Comparison of ENCODE assay signal across 18 cellular contexts in genomic region chr20:23163562-23163961, GRCh38.
DNase-seq lines count a peak whose midpoint lies in the region; ATAC-seq and TF ChIP-seq lines count a peak whose summit lies in the region.
"Had no signal": no experiment of that assay in that cellular context is flagged by ENCODE, and none has a peak within 500 bp of the region (broad histone marks: within the 10 kb centered on the region; RNA-seq: fewer than 3 reads in every experiment).

No MANE protein-coding gene starts in this region.

- H3K27me3 ChIP-seq in colonic mucosa = no peaks in the 10 kb centered on the region
- no peaks in the 10 kb centered on the region for H3K27me3 ChIP-seq in mesenchymal stem cell (ENCODE audit: control insufficient read depth in 1 of 2, insufficient read depth in 1 of 2, low read length in 2 of 2)
- H3K27me3 ChIP-seq in brain microvascular endothelial cell (replicated peaks) = no peaks in the 10 kb centered on the region

- H2BK12ac ChIP-seq in mesenchymal stem cell (ENCODE audit: low read length in 2 of 2) = no peak overlapping the region

- no peak overlapping the region for H2AFZ ChIP-seq in mesenchymal stem cell (ENCODE audit: low read depth, low read length)

- intact Hi-C loops in colonic mucosa (cut with DNase I) = no loop called here

- in situ Hi-C loops in brain microvascular endothelial cell (cut with HindIII; ENCODE audit: low pct_ligation_motif_present, low sequenced_read_pairs) = no loop called here

- peaks cover 22% of the 10 kb centered on the region for H3K4me1 Mint-ChIP-seq in activated naive CD4-positive, alpha-beta T cell treated with anti-CD3 and anti-CD28 coated beads, Interleukin-2, amount 10 ng/mL, durations not matched to agents 7 days and 5 days

- H4K8ac ChIP-seq in mesenchymal stem cell (ENCODE audit: low read length) = no peak overlapping the region

- H3K27ac Mint-ChIP-seq in activated naive CD4-positive, alpha-beta T cell treated with anti-CD3 and anti-CD28 coated beads, Interleukin-2, amount 10 ng/mL, durations not matched to agents 7 days and 5 days = no peak overlapping the region
- H3K27ac Mint-ChIP-seq in activated naive CD4-positive, alpha-beta T cell treated with anti-CD3 and anti-CD28 coated beads, Interleukin-2, amount 50 U/mL, for 72 hours = no peak overlapping the region

- H3K9me3 ChIP-seq in colonic mucosa (no peaks in the 10 kb centered on the region), mesenchymal stem cell (ENCODE audit: control insufficient read depth, low read length) (no peaks in the 10 kb centered on the region)

- H3K4me1 ChIP-seq in colonic mucosa = peaks cover 24% of the 10 kb centered on the region
- peaks cover 17% of the 10 kb centered on the region for H3K4me1 ChIP-seq in mesenchymal stem cell (ENCODE audit: control insufficient read depth, insufficient read depth, low read depth, low read length)

- TF ChIP-seq CTCF in colonic mucosa (IDR thresholded peaks at IDR 0.05) (no peak), brain microvascular endothelial cell (IDR thresholded peaks at IDR 0.05; ENCODE audit: low read depth, low read length, missing control alignments) (no peak)

- H3K79me1 ChIP-seq in mesenchymal stem cell (replicated peaks; ENCODE audit: low read length, poor library complexity, severe bottlenecking) = no peaks in the 10 kb centered on the region

- H3K27ac ChIP-seq in colonic mucosa = no peak overlapping the region
- H3K27ac ChIP-seq in mesenchymal stem cell (ENCODE audit: low read length, poor library complexity, severe bottlenecking) = no peak overlapping the region
- no peak overlapping the region for H3K27ac ChIP-seq in brain microvascular endothelial cell

- no peak overlapping the region for H3K23ac ChIP-seq in mesenchymal stem cell (ENCODE audit: low read length in 2 of 2)

- CTCF ChIA-PET in activated naive CD4-positive, alpha-beta T cell treated with anti-CD3 and anti-CD28 coated beads, Interleukin-2, amount 10 ng/mL, durations not matched to agents 7 days and 5 days (lab: Charles Lee) = no interaction called here

- no peak for ATAC-seq in activated naive CD4-positive, alpha-beta T cell treated with anti-CD3 and anti-CD28 coated beads, Interleukin-2, amount 50 U/mL, for 72 hours
- ATAC-seq in GM21390 (IDR thresholded peaks at IDR 0.05; ENCODE audit: unreplicated experiment) = no peak
- ATAC-seq: HCT116, PC-3 had no signal

- H3K9ac ChIP-seq in colonic mucosa (ENCODE audit: low read depth in 2 of 2, low read length in 2 of 2) (peak overlapping the region in 1 of 2 donors; percentile 51), mesenchymal stem cell (ENCODE audit: low read length) (no peak overlapping the region)

- H3K27me3 Mint-ChIP-seq in activated naive CD4-positive, alpha-beta T cell treated with anti-CD3 and anti-CD28 coated beads, Interleukin-2, amount 10 ng/mL, durations not matched to agents 7 days and 5 days = peaks cover 11% of the 10 kb centered on the region

- H3K18ac ChIP-seq in mesenchymal stem cell (ENCODE audit: low read depth in 1 of 2, low read length in 2 of 2) = no peak overlapping the region

- H3K36me3 ChIP-seq in colonic mucosa = no peaks in the 10 kb centered on the region
- no peaks in the 10 kb centered on the region for H3K36me3 ChIP-seq in mesenchymal stem cell (ENCODE audit: control insufficient read depth in 1 of 2, insufficient read depth in 2 of 2, low read depth in 1 of 2, low read length in 2 of 2)
- no peaks in the 10 kb centered on the region for H3K36me3 ChIP-seq in brain microvascular endothelial cell (replicated peaks)

- H3K4me2 ChIP-seq in mesenchymal stem cell (ENCODE audit: low read length, poor library complexity, severe bottlenecking) = no peak overlapping the region

- H2BK15ac ChIP-seq in mesenchymal stem cell (ENCODE audit: low read depth, poor library complexity, severe bottlenecking) = no peak overlapping the region

- WGBS in mesenchymal stem cell = 98% methylated on average over 6 of the region's 6 CpGs

- peak; percentile 13 for DNase-seq in activated naive CD4-positive, alpha-beta T cell treated with anti-CD3 and anti-CD28 coated beads, Interleukin-2, amount 10 ng/mL, durations not matched to agents 7 days and 5 days
- no peak for DNase-seq in activated naive CD4-positive, alpha-beta T cell treated with anti-CD3 and anti-CD28 coated beads, Interleukin-2, amount 50 U/mL, for 72 hours (ENCODE audit: low spot score in 2 of 2)
- DNase-seq in colonic mucosa (peak; percentile 18), mesenchymal stem cell (no peak), brain microvascular endothelial cell (no peak)
- peak; percentile 2 for DNase-seq in stimulated activated CD8-positive, alpha-beta memory T cell treated with anti-CD3 and anti-CD28 coated beads, Interleukin-4, amount 100 ng/mL, for 48 hours
- DNase-seq: Calu3; DMS79 treated with DMSO at 0.1 percent for 48 hours; NCI-H1105 treated with DMSO at 0.1 percent for 48 hours; NCI-H146; NCI-H1930; NCI-H524 treated with DMSO at 0.1 percent for 48 hours; NCI-H82; NK-92 treated with Interleukin-12 subunit alpha and Interleukin-12 subunit beta, amount 100 ng/mL, for 24 hours; PC-3 had no signal

- H3K14ac ChIP-seq in mesenchymal stem cell (ENCODE audit: low read length in 2 of 2) = no peak overlapping the region

- H4K91ac ChIP-seq in mesenchymal stem cell (ENCODE audit: low read length) = peak overlapping the region; percentile 45

- H3K9me3 Mint-ChIP-seq in activated naive CD4-positive, alpha-beta T cell treated with anti-CD3 and anti-CD28 coated beads, Interleukin-2, amount 10 ng/mL, durations not matched to agents 7 days and 5 days = no peaks in the 10 kb centered on the region
- no peaks in the 10 kb centered on the region for H3K9me3 Mint-ChIP-seq in activated naive CD4-positive, alpha-beta T cell treated with anti-CD3 and anti-CD28 coated beads, Interleukin-2, amount 50 U/mL, for 72 hours

- no peak overlapping the region for H2BK120ac ChIP-seq in mesenchymal stem cell (ENCODE audit: low read depth, low read length)

- H3K4me3 Mint-ChIP-seq in activated naive CD4-positive, alpha-beta T cell treated with anti-CD3 and anti-CD28 coated beads, Interleukin-2, amount 10 ng/mL, durations not matched to agents 7 days and 5 days = no peak overlapping the region

- H3K36me3 Mint-ChIP-seq in activated naive CD4-positive, alpha-beta T cell treated with anti-CD3 and anti-CD28 coated beads, Interleukin-2, amount 10 ng/mL, durations not matched to agents 7 days and 5 days = no peaks in the 10 kb centered on the region
- H3K36me3 Mint-ChIP-seq in activated naive CD4-positive, alpha-beta T cell treated with anti-CD3 and anti-CD28 coated beads, Interleukin-2, amount 50 U/mL, for 72 hours = no peaks in the 10 kb centered on the region

- no peak overlapping the region for H2AK5ac ChIP-seq in mesenchymal stem cell (ENCODE audit: low read length, severe bottlenecking)

- no peak overlapping the region for H3K4me3 ChIP-seq in colonic mucosa
- H3K4me3 ChIP-seq in mesenchymal stem cell (ENCODE audit: insufficient read depth in 1 of 2, low read depth in 1 of 2, low read length in 2 of 2) = no peak overlapping the region
- no peak overlapping the region for H3K4me3 ChIP-seq in brain microvascular endothelial cell (ENCODE audit: low read depth, low read length)
- H3K4me3 ChIP-seq: K562 had no signal

- no peak overlapping the region for H3K4ac ChIP-seq in mesenchymal stem cell (ENCODE audit: low read depth in 1 of 2, low read length in 2 of 2)

- H2BK5ac ChIP-seq in mesenchymal stem cell (ENCODE audit: low read depth, low read length, poor library complexity, severe bottlenecking) = no peak overlapping the region

Comparison
In these comparisons a context has a peak if more than half of its experiments do, and no peak if none do; other contexts are left out.
1. DNase-seq: peak in activated naive CD4-positive, alpha-beta T cell treated with anti-CD3 and anti-CD28 coated beads, Interleukin-2, amount 10 ng/mL, durations not matched to agents 7 days and 5 days (single experiment), colonic mucosa (single experiment) and stimulated activated CD8-positive, alpha-beta memory T cell treated with anti-CD3 and anti-CD28 coated beads, Interleukin-4, amount 100 ng/mL, for 48 hours (single experiment); none in activated naive CD4-positive, alpha-beta T cell treated with anti-CD3 and anti-CD28 coated beads, Interleukin-2, amount 50 U/mL, for 72 hours (0 of 2), mesenchymal stem cell (single experiment) and brain microvascular endothelial cell (single experiment).